Comparison of ENCODE assay signal across 17 cellular contexts in the genomic region with DNA sequence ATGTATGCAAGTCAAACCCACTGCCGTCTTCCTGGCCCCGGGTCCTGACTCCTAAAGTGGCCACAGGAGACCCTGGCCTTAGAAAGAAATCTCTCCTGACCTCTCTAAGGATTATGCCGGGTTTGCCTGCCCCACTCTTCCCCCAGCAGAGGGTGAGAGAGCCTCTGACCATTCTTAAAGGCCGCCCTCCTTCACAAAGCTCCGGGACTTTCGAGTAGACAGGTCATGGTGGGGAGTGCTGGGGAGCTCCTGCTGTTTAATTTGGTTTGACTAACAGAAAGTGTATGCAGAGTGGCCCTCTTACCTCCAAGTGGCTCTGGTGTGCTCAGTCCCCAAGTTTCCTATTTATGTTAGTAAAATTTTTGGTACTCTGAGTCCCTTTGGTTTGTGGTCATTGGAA.
DNase-seq lines count a peak whose midpoint lies in the region; ATAC-seq and TF ChIP-seq lines count a peak whose summit lies in the region.
"Had no signal": no experiment of that assay in that cellular context is flagged by ENCODE, and none has a peak within 500 bp of the region (broad histone marks: within the 10 kb centered on the region; RNA-seq: fewer than 3 reads in every experiment).

No MANE protein-coding gene starts in this region.

- peak; percentile 17 for ATAC-seq in GM18868 (IDR thresholded peaks at IDR 0.05; ENCODE audit: unreplicated experiment)
- ATAC-seq: left colon had no signal

- no peaks in the 10 kb centered on the region for H3K4me1 ChIP-seq in H9 (ENCODE audit: insufficient read depth, low read length)
- no peaks in the 10 kb centered on the region for H3K4me1 ChIP-seq in parathyroid adenoma
- H3K4me1 ChIP-seq: Peyer's patch had no signal

- no TSS peak for BruUV-seq in MCF 10A (replicated peaks; lab: Mats Ljungman, UMichigan)

- no peaks in the 10 kb centered on the region for H3K27me3 Mint-ChIP-seq in H9 (ENCODE audit: low read depth)
- H3K27me3 Mint-ChIP-seq in MCF 10A (ENCODE audit: insufficient read depth, unreplicated experiment) = no peaks in the 10 kb centered on the region

- H2AFZ ChIP-seq in H9 (ENCODE audit: low read length) (no peak overlapping the region), parathyroid adenoma (no peak overlapping the region)

- H3K23me2 ChIP-seq in H9 (ENCODE audit: insufficient read length, low read depth, low read length, poor library complexity, severe bottlenecking) = no peaks in the 10 kb centered on the region

- H3K36me3 Mint-ChIP-seq in H9 (ENCODE audit: insufficient read depth in 1 of 3, low read depth in 3 of 3) (no peaks in the 10 kb centered on the region; a peak in 1 of 7 replicates), MCF 10A (ENCODE audit: insufficient read depth, unreplicated experiment) (no peaks in the 10 kb centered on the region)
- H3K36me3 Mint-ChIP-seq: stimulated activated effector memory CD8-positive, alpha-beta T cell treated with anti-CD3 and anti-CD28 coated beads, Interleukin-12 subunit alpha, Interleukin-12 subunit beta, amount 100 ng/mL, for 72 hours had no signal

- H2BK15ac ChIP-seq in H9 (ENCODE audit: low read depth, low read length) = no peak overlapping the region

- H2AK5ac ChIP-seq in H9 (ENCODE audit: insufficient read length, low read length) = no peak overlapping the region

- no peak overlapping the region for H3K4me2 ChIP-seq in H9 (ENCODE audit: insufficient read depth, insufficient read length, low read length)
- H3K4me2 ChIP-seq in parathyroid adenoma (ENCODE audit: low read length) = no peak overlapping the region

- no peak overlapping the region for H3T11ph ChIP-seq in H9 (ENCODE audit: low read length)

- H3K4me3 Mint-ChIP-seq in H9 = no peak overlapping the region
- H3K4me3 Mint-ChIP-seq in MCF 10A (ENCODE audit: unreplicated experiment) = no peak overlapping the region
- H3K4me3 Mint-ChIP-seq: stimulated activated effector memory CD8-positive, alpha-beta T cell treated with anti-CD3 and anti-CD28 coated beads, Interleukin-12 subunit alpha, Interleukin-12 subunit beta, amount 100 ng/mL, for 72 hours had no signal

- H4K8ac ChIP-seq in H9 (replicated peaks; ENCODE audit: insufficient read length, low read depth, low read length) = no peak overlapping the region

- H2BK5ac ChIP-seq in H9 (ENCODE audit: insufficient read length, low read length) = no peak overlapping the region

- POLR2A ChIA-PET in MCF 10A (lab: Yijun Ruan, JAX) = interaction anchor here (0.7 kb wide), 1 partner anchor 9 kb away, joined by 3 read pairs; no protein-coding TSS in a partner anchor

- H3K4ac ChIP-seq in H9 (ENCODE audit: low read depth, low read length) = no peak overlapping the region

- no peak overlapping the region for H2BK12ac ChIP-seq in H9 (ENCODE audit: insufficient read length, low read depth, low read length)

- no peaks in the 10 kb centered on the region for H3K79me1 ChIP-seq in H9 (ENCODE audit: insufficient read depth, low read depth, low read length, poor library complexity, severe bottlenecking)

- H3K79me2 ChIP-seq in H9 (ENCODE audit: insufficient read depth, low read length) = no peaks in the 10 kb centered on the region
- H3K79me2 ChIP-seq in parathyroid adenoma = no peaks in the 10 kb centered on the region

- peaks cover 2% of the 10 kb centered on the region for H3K36me3 ChIP-seq in parathyroid adenoma (ENCODE audit: control insufficient read depth, insufficient read depth, low read length)
- H3K36me3 ChIP-seq: brain microvascular endothelial cell, Peyer's patch had no signal

- no peak overlapping the region for H2BK20ac ChIP-seq in H9 (ENCODE audit: low read depth, low read length, poor library complexity, severe bottlenecking)

- TF ChIP-seq CTCF in H9 (conservative IDR thresholded peaks at IDR 0.05) = no peak
- TF ChIP-seq CTCF in parathyroid adenoma (IDR thresholded peaks at IDR 0.05) = no peak
- no peak for TF ChIP-seq CTCF in MCF 10A (IDR thresholded peaks at IDR 0.05; ENCODE audit: unreplicated experiment)

- H3K9ac ChIP-seq in H9 (ENCODE audit: extremely low read depth, insufficient read length, low read length) = no peak overlapping the region
- H3K9ac ChIP-seq in parathyroid adenoma = no peak overlapping the region

- H4K91ac ChIP-seq in H9 (ENCODE audit: insufficient read length, low read depth, low read length) = no peak overlapping the region

- H3K27ac ChIP-seq in H9 (ENCODE audit: insufficient read length, low read depth, low read length) (no peak overlapping the region), parathyroid adenoma (peak overlapping the region; percentile 25)
- H3K27ac ChIP-seq: brain microvascular endothelial cell had no signal

- no peaks in the 10 kb centered on the region for H3K9me3 ChIP-seq in H9 (ENCODE audit: control insufficient read depth, low read depth, low read length)
- H3K9me3 ChIP-seq in parathyroid adenoma (ENCODE audit: control insufficient read depth, low read length) = no peaks in the 10 kb centered on the region

- no peak overlapping the region for H2BK120ac ChIP-seq in H9 (ENCODE audit: low read depth, low read length, poor library complexity, severe bottlenecking)

- H3K23ac ChIP-seq in H9 (ENCODE audit: insufficient read length, low read depth, low read length) = no peak overlapping the region

- no peak overlapping the region for H3K18ac ChIP-seq in H9 (ENCODE audit: insufficient read length, low read depth, low read length)

- H3K14ac ChIP-seq in H9 (ENCODE audit: insufficient read depth, low read length) = no peak overlapping the region

- H4K5ac ChIP-seq in H9 (ENCODE audit: insufficient read length, low read depth, low read length) = no peak overlapping the region

- H3K9me3 Mint-ChIP-seq in H9 (peaks cover 5% of the 10 kb centered on the region in 2 experiments; a peak in 4 of 5 replicates), MCF 10A (ENCODE audit: unreplicated experiment) (no peaks in the 10 kb centered on the region)
- H3K9me3 Mint-ChIP-seq: stimulated activated effector memory CD8-positive, alpha-beta T cell treated with anti-CD3 and anti-CD28 coated beads, Interleukin-12 subunit alpha, Interleukin-12 subunit beta, amount 100 ng/mL, for 72 hours had no signal

- H4K20me1 ChIP-seq in H9 (ENCODE audit: control insufficient read depth, insufficient read depth, insufficient read length) = no peaks in the 10 kb centered on the region

- no peak overlapping the region for H3K56ac ChIP-seq in H9 (ENCODE audit: insufficient read length, low read depth, low read length)

- CTCF ChIA-PET in MCF 10A (lab: Yijun Ruan, JAX) = no interaction called here

- no peak overlapping the region; a peak in 1 of 7 replicates for H3K27ac Mint-ChIP-seq in H9
- no peak overlapping the region for H3K27ac Mint-ChIP-seq in MCF 10A (ENCODE audit: low read depth, unreplicated experiment)
- H3K27ac Mint-ChIP-seq: stimulated activated effector memory CD8-positive, alpha-beta T cell treated with anti-CD3 and anti-CD28 coated beads, Interleukin-12 subunit alpha, Interleukin-12 subunit beta, amount 100 ng/mL, for 72 hours had no signal

- H3K27me3 ChIP-seq in H9 (ENCODE audit: insufficient read depth, low read length) = no peaks in the 10 kb centered on the region; the same call in 1 of the 2 replicates
- no peaks in the 10 kb centered on the region for H3K27me3 ChIP-seq in parathyroid adenoma (ENCODE audit: control insufficient read depth, insufficient read depth, low read length)
- H3K27me3 ChIP-seq: brain microvascular endothelial cell, Peyer's patch had no signal

- no peak overlapping the region for H3K4me3 ChIP-seq in parathyroid adenoma (ENCODE audit: low read depth, low read length)
- H3K4me3 ChIP-seq: Peyer's patch had no signal

- intact Hi-C loops in MCF 10A (cut with micrococcal nuclease) = no loop called here

- peaks cover 0 to 3% of the 10 kb centered on the region in 2 experiments; a peak in 2 of 4 replicates for H3K4me1 Mint-ChIP-seq in H9
- no peaks in the 10 kb centered on the region for H3K4me1 Mint-ChIP-seq in MCF 10A (ENCODE audit: insufficient read depth, unreplicated experiment)
- H3K4me1 Mint-ChIP-seq: stimulated activated effector memory CD8-positive, alpha-beta T cell treated with anti-CD3 and anti-CD28 coated beads, Interleukin-12 subunit alpha, Interleukin-12 subunit beta, amount 100 ng/mL, for 72 hours had no signal

- DNase-seq in H9 (peak; percentile 29), RPMI8226 (peak; percentile 72), MCF 10A (ENCODE audit: unreplicated experiment) (no peak), kidney glomerular epithelial cell (lab: John Stamatoyannopoulos, UW) (no peak), NCI-H524 treated with DMSO at 0.1 percent for 48 hours (lab: John Stamatoyannopoulos, UW) (no peak)
- DNase-seq: brain microvascular endothelial cell, DMS79, hypothalamus, left colon, NCI-H187, NCI-H524, Peyer's patch, posterior cingulate gyrus, small intestine had no signal

- WGBS in H9 (ENCODE audit: extremely low coverage, insufficient read length, low lambda C conversion rate) = no CpG with 5 or more reads among the region's 6 CpGs

Comparison
In these comparisons a context has a peak if more than half of its experiments do, and no peak if none do; other contexts are left out.
1. DNase-seq: peak in H9 (single experiment) and RPMI8226 (single experiment); none in MCF 10A (single experiment), kidney glomerular epithelial cell (single experiment) and NCI-H524 treated with DMSO at 0.1 percent for 48 hours (single experiment).